Comparison of ENCODE assay signal across 1 cellular context in the genomic region with DNA sequence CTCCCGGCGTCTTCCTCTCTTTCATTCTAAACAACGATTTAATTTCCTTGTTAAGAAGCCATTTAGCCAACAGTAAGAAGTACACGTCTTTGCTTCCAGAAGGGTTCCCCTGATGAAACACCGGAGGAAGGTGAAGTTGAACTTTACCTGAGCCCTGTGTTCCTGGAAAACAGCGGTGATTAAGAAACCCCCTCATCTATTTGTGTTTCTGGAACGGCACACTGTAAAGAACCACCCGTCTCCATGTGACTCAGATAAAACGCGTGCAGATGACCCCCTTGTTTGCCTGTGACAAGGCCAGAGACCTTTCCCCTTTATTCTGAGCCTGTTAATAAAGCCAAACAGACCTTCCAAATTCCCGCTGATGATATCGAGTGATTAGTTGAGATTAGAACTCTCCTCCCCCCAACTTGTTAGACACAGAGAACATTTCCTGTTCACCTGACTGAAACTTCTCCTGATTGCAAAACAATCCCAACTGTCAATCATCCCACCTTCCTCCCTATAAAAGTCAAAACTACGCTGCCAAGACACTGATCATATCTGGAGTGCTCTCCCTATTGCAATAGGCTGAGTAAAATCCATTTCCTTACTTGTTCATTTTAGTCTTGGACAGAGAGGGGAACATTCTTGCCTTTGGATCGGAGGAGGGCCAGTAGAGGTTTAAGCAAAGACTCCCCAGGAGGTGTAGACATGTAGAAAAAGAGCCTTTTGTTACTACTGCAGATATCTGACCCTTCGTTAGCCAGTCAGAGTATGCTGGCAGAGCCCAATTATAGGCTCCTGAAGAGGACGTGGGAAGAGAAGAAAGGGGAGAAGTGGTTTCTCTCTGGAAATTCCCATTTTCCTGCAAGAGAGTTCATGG.
TF ChIP-seq lines count a peak whose summit lies in the region.

No MANE protein-coding gene starts in this region.

TF ChIP-seq in K562, 482 proteins besides CTCF, POLR2A, EP300 and RAD21 (continued from another document and continues in another):
- TF ChIP-seq, protein P1, sequence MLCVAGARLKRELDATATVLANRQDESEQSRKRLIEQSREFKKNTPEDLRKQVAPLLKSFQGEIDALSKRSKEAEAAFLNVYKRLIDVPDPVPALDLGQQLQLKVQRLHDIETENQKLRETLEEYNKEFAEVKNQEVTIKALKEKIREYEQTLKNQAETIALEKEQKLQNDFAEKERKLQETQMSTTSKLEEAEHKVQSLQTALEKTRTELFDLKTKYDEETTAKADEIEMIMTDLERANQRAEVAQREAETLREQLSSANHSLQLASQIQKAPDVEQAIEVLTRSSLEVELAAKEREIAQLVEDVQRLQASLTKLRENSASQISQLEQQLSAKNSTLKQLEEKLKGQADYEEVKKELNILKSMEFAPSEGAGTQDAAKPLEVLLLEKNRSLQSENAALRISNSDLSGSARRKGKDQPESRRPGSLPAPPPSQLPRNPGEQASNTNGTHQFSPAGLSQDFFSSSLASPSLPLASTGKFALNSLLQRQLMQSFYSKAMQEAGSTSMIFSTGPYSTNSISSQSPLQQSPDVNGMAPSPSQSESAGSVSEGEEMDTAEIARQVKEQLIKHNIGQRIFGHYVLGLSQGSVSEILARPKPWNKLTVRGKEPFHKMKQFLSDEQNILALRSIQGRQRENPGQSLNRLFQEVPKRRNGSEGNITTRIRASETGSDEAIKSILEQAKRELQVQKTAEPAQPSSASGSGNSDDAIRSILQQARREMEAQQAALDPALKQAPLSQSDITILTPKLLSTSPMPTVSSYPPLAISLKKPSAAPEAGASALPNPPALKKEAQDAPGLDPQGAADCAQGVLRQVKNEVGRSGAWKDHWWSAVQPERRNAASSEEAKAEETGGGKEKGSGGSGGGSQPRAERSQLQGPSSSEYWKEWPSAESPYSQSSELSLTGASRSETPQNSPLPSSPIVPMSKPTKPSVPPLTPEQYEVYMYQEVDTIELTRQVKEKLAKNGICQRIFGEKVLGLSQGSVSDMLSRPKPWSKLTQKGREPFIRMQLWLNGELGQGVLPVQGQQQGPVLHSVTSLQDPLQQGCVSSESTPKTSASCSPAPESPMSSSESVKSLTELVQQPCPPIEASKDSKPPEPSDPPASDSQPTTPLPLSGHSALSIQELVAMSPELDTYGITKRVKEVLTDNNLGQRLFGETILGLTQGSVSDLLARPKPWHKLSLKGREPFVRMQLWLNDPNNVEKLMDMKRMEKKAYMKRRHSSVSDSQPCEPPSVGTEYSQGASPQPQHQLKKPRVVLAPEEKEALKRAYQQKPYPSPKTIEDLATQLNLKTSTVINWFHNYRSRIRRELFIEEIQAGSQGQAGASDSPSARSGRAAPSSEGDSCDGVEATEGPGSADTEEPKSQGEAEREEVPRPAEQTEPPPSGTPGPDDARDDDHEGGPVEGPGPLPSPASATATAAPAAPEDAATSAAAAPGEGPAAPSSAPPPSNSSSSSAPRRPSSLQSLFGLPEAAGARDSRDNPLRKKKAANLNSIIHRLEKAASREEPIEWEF (CRISPR knock-in tag; IDR thresholded peaks at IDR 0.05): no peak
- TF ChIP-seq CREM (IDR thresholded peaks at IDR 0.05; ENCODE audit: low read depth) (0 out of 2 replicates have a peak, but pooled peaks have one; percentile 17), SRF (CRISPR knock-in tag; IDR thresholded peaks at IDR 0.05) (0 out of 4 replicates have a peak, but pooled peaks of 1 of the 2 experiments have one; percentile 28), ARNT (IDR thresholded peaks at IDR 0.05) (peak in 1 of 2 experiments; percentile 13; a peak in 2 of 4 replicates), SRSF1 (IDR thresholded peaks at IDR 0.05; ENCODE audit: low read depth, low read length) (no peak), LEF1 (IDR thresholded peaks at IDR 0.05) (0 out of 2 replicates have a peak, but pooled peaks have one; percentile 32), ZNF143 (CRISPR knock-in tag; IDR thresholded peaks at IDR 0.05) (no peak), SMAD1 (IDR thresholded peaks at IDR 0.05; ENCODE audit: low read depth, low read length, partially characterized antibody) (no peak), ZNF57 (CRISPR knock-in tag; IDR thresholded peaks at IDR 0.05) (no peak), MAZ (CRISPR knock-in tag; conservative IDR thresholded peaks at IDR 0.05 in 1 of 2, IDR thresholded peaks at IDR 0.05 in 1 of 2) (0 out of 4 replicates have a peak, but pooled peaks of 1 of the 2 experiments have one; percentile 9), RCOR1 (IDR thresholded peaks at IDR 0.05; ENCODE audit: borderline replicate concordance in 1 of 2, low read depth in 2 of 2, low read length in 2 of 2) (no peak; a peak in 1 of 4 replicates), XRCC5 (IDR thresholded peaks at IDR 0.05; ENCODE audit: low read depth, low read length) (0 out of 2 replicates have a peak, but pooled peaks have one; percentile 15), ZFPM2 (CRISPR knock-in tag; IDR thresholded peaks at IDR 0.05) (no peak), SAFB2 (IDR thresholded peaks at IDR 0.05; ENCODE audit: borderline replicate concordance, low read depth, low read length, severe bottlenecking) (no peak), GATA2 (CRISPR knock-in tag; IDR thresholded peaks at IDR 0.05) (0 out of 2 replicates have a peak, but pooled peaks have one; percentile 32), SMARCA4 (IDR thresholded peaks at IDR 0.05) (0 out of 2 replicates have a peak, but pooled peaks have one; percentile 40), CCNT2 (IDR thresholded peaks at IDR 0.05; ENCODE audit: borderline replicate concordance, extremely low read depth, insufficient read length, low read depth, low read length) (no peak), CEBPB (tag; IDR thresholded peaks at IDR 0.05) (peak; percentile 98), SMC3 (conservative IDR thresholded peaks at IDR 0.05; ENCODE audit: insufficient read depth, low read depth, low read length) (no peak), HNRNPK (IDR thresholded peaks at IDR 0.05; ENCODE audit: low read depth, low read length, poor library complexity, severe bottlenecking) (no peak), SPI1 (IDR thresholded peaks at IDR 0.05; ENCODE audit: borderline replicate concordance, low read depth, low read length) (no peak), ETV5 (CRISPR knock-in tag; IDR thresholded peaks at IDR 0.05; ENCODE audit: low read depth) (0 out of 2 replicates have a peak, but pooled peaks have one; percentile 67), ZC3H11A (IDR thresholded peaks at IDR 0.05; ENCODE audit: low read depth, low read length) (0 out of 2 replicates have a peak, but pooled peaks have one; percentile 8), BMI1 (IDR thresholded peaks at IDR 0.05; ENCODE audit: low read length) (no peak), ZNF274 (IDR thresholded peaks at IDR 0.05; ENCODE audit: borderline replicate concordance, low read depth, low read length) (no peak), MAFG (tag; conservative IDR thresholded peaks at IDR 0.05) (no peak), YBX1 (IDR thresholded peaks at IDR 0.05) (no peak), ZEB2 (IDR thresholded peaks at IDR 0.05) (peak; percentile 59; the same call in 1 of the 2 replicates), KLF1 (tag; IDR thresholded peaks at IDR 0.05) (no peak)
- TF ChIP-seq, protein P2, sequence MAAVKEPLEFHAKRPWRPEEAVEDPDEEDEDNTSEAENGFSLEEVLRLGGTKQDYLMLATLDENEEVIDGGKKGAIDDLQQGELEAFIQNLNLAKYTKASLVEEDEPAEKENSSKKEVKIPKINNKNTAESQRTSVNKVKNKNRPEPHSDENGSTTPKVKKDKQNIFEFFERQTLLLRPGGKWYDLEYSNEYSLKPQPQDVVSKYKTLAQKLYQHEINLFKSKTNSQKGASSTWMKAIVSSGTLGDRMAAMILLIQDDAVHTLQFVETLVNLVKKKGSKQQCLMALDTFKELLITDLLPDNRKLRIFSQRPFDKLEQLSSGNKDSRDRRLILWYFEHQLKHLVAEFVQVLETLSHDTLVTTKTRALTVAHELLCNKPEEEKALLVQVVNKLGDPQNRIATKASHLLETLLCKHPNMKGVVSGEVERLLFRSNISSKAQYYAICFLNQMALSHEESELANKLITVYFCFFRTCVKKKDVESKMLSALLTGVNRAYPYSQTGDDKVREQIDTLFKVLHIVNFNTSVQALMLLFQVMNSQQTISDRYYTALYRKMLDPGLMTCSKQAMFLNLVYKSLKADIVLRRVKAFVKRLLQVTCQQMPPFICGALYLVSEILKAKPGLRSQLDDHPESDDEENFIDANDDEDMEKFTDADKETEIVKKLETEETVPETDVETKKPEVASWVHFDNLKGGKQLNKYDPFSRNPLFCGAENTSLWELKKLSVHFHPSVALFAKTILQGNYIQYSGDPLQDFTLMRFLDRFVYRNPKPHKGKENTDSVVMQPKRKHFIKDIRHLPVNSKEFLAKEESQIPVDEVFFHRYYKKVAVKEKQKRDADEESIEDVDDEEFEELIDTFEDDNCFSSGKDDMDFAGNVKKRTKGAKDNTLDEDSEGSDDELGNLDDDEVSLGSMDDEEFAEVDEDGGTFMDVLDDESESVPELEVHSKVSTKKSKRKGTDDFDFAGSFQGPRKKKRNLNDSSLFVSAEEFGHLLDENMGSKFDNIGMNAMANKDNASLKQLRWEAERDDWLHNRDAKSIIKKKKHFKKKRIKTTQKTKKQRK (IDR thresholded peaks at IDR 0.05; ENCODE audit: borderline replicate concordance, low read depth, low read length): no peak
- TF ChIP-seq, protein P3, sequence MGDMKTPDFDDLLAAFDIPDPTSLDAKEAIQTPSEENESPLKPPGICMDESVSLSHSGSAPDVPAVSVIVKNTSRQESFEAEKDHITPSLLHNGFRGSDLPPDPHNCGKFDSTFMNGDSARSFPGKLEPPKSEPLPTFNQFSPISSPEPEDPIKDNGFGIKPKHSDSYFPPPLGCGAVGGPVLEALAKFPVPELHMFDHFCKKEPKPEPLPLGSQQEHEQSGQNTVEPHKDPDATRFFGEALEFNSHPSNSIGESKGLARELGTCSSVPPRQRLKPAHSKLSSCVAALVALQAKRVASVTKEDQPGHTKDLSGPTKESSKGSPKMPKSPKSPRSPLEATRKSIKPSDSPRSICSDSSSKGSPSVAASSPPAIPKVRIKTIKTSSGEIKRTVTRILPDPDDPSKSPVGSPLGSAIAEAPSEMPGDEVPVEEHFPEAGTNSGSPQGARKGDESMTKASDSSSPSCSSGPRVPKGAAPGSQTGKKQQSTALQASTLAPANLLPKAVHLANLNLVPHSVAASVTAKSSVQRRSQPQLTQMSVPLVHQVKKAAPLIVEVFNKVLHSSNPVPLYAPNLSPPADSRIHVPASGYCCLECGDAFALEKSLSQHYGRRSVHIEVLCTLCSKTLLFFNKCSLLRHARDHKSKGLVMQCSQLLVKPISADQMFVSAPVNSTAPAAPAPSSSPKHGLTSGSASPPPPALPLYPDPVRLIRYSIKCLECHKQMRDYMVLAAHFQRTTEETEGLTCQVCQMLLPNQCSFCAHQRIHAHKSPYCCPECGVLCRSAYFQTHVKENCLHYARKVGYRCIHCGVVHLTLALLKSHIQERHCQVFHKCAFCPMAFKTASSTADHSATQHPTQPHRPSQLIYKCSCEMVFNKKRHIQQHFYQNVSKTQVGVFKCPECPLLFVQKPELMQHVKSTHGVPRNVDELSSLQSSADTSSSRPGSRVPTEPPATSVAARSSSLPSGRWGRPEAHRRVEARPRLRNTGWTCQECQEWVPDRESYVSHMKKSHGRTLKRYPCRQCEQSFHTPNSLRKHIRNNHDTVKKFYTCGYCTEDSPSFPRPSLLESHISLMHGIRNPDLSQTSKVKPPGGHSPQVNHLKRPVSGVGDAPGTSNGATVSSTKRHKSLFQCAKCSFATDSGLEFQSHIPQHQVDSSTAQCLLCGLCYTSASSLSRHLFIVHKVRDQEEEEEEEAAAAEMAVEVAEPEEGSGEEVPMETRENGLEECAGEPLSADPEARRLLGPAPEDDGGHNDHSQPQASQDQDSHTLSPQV (IDR thresholded peaks at IDR 0.05): 0 out of 2 replicates have a peak, but pooled peaks have one; percentile 15
- TF ChIP-seq, protein P4, sequence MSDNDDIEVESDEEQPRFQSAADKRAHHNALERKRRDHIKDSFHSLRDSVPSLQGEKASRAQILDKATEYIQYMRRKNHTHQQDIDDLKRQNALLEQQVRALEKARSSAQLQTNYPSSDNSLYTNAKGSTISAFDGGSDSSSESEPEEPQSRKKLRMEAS (CRISPR knock-in tag; IDR thresholded peaks at IDR 0.05): no peak
- TF ChIP-seq, protein P5, sequence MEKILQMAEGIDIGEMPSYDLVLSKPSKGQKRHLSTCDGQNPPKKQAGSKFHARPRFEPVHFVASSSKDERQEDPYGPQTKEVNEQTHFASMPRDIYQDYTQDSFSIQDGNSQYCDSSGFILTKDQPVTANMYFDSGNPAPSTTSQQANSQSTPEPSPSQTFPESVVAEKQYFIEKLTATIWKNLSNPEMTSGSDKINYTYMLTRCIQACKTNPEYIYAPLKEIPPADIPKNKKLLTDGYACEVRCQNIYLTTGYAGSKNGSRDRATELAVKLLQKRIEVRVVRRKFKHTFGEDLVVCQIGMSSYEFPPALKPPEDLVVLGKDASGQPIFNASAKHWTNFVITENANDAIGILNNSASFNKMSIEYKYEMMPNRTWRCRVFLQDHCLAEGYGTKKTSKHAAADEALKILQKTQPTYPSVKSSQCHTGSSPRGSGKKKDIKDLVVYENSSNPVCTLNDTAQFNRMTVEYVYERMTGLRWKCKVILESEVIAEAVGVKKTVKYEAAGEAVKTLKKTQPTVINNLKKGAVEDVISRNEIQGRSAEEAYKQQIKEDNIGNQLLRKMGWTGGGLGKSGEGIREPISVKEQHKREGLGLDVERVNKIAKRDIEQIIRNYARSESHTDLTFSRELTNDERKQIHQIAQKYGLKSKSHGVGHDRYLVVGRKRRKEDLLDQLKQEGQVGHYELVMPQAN (IDR thresholded peaks at IDR 0.05; ENCODE audit: borderline replicate concordance): no peak
- TF ChIP-seq, protein P6, sequence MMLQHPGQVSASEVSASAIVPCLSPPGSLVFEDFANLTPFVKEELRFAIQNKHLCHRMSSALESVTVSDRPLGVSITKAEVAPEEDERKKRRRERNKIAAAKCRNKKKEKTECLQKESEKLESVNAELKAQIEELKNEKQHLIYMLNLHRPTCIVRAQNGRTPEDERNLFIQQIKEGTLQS (IDR thresholded peaks at IDR 0.05): 0 out of 2 replicates have a peak, but pooled peaks have one; percentile 13
- TF ChIP-seq, protein P6 (CRISPR knock-in tag; conservative IDR thresholded peaks at IDR 0.05): no peak; the same call in 1 of the 2 replicates
- TF ChIP-seq, protein P7, sequence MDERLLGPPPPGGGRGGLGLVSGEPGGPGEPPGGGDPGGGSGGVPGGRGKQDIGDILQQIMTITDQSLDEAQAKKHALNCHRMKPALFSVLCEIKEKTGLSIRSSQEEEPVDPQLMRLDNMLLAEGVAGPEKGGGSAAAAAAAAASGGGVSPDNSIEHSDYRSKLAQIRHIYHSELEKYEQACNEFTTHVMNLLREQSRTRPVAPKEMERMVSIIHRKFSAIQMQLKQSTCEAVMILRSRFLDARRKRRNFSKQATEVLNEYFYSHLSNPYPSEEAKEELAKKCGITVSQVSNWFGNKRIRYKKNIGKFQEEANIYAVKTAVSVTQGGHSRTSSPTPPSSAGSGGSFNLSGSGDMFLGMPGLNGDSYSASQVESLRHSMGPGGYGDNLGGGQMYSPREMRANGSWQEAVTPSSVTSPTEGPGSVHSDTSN (CRISPR knock-in tag; IDR thresholded peaks at IDR 0.05; ENCODE audit: low read depth): peak; percentile 48; the same call in 1 of the 2 replicates
- TF ChIP-seq, protein P7 (tag; conservative IDR thresholded peaks at IDR 0.05; ENCODE audit: low read depth): peak; percentile 91
